ENCODE assay signal across 1 cellular context in genomic region chr22:50525104-50525958, GRCh38.
A peak's percentile ranks its signal among the peaks of the same experiment; 100 is the strongest.
TF ChIP-seq lines count a peak whose summit lies in the region.

Gene SCO2, minus strand, starts transcription at chr22:50525598. Its CDS starts 1,187 bp downstream, at chr22:50524411.

TF ChIP-seq in HEK293, 187 proteins besides CTCF, POLR2A, EP300 and RAD21 (continued from another document):
- TF ChIP-seq ZNF26 (tag by site-specific recombination; IDR thresholded peaks at IDR 0.05) = no peak
- no peak for TF ChIP-seq PRDM6 (tag by site-specific recombination; IDR thresholded peaks at IDR 0.05)
- no peak for TF ChIP-seq ZNF133 (tag by site-specific recombination; IDR thresholded peaks at IDR 0.05)
- peak; percentile 78; the same call in 1 of the 2 replicates for TF ChIP-seq ZNF692 (tag by site-specific recombination; IDR thresholded peaks at IDR 0.05)
- no peak for TF ChIP-seq ZNF560 (tag by site-specific recombination; IDR thresholded peaks at IDR 0.05; ENCODE audit: borderline replicate concordance)
- TF ChIP-seq SCRT1 (tag by site-specific recombination; IDR thresholded peaks at IDR 0.05; ENCODE audit: borderline replicate concordance) = no peak
- TF ChIP-seq GLIS2 (tag by site-specific recombination; IDR thresholded peaks at IDR 0.05) = peak; percentile 98
- TF ChIP-seq ZNF544 (tag by site-specific recombination; IDR thresholded peaks at IDR 0.05) = no peak
- no peak for TF ChIP-seq ZNF354C (tag by site-specific recombination; IDR thresholded peaks at IDR 0.05; ENCODE audit: borderline replicate concordance, low read depth)
- TF ChIP-seq SP7 (tag by site-specific recombination; IDR thresholded peaks at IDR 0.05) = peak; percentile 74
- TF ChIP-seq ZNF19 (tag by site-specific recombination; IDR thresholded peaks at IDR 0.05; ENCODE audit: low read depth) = no peak
- no peak; the same call in 1 of the 2 replicates for TF ChIP-seq WT1 (tag by site-specific recombination; IDR thresholded peaks at IDR 0.05)
- no peak for TF ChIP-seq ZNF777 (tag by site-specific recombination; IDR thresholded peaks at IDR 0.05; ENCODE audit: borderline replicate concordance)
- peak; percentile 81 for TF ChIP-seq SP2 (tag by site-specific recombination; IDR thresholded peaks at IDR 0.05)
- TF ChIP-seq ZNF157 (tag by site-specific recombination; IDR thresholded peaks at IDR 0.05) = no peak
- TF ChIP-seq ZNF114 (tag by site-specific recombination; IDR thresholded peaks at IDR 0.05) = no peak
- TF ChIP-seq SETDB1 (IDR thresholded peaks at IDR 0.05; ENCODE audit: insufficient read length, low read length) = no peak
- no peak for TF ChIP-seq ZNF140 (tag by site-specific recombination; IDR thresholded peaks at IDR 0.05)
- no peak for TF ChIP-seq ZFP3 (tag by site-specific recombination; IDR thresholded peaks at IDR 0.05; ENCODE audit: low read depth)
- peak; percentile 92 for TF ChIP-seq ZXDB (tag by site-specific recombination; IDR thresholded peaks at IDR 0.05)
- peak; percentile 16; the same call in 1 of the 2 replicates for TF ChIP-seq OSR2 (tag by site-specific recombination; IDR thresholded peaks at IDR 0.05)
- no peak for TF ChIP-seq ZNF391 (tag by site-specific recombination; IDR thresholded peaks at IDR 0.05; ENCODE audit: borderline replicate concordance, low read depth)
- TF ChIP-seq PRDM1 (tag by site-specific recombination; IDR thresholded peaks at IDR 0.05) = no peak
- no peak for TF ChIP-seq ZNF529 (tag by site-specific recombination; IDR thresholded peaks at IDR 0.05; ENCODE audit: insufficient replicate concordance)
- TF ChIP-seq ZNF423 (tag by site-specific recombination; IDR thresholded peaks at IDR 0.05) = peak; percentile 93
- TF ChIP-seq ZFHX2 (tag by site-specific recombination; conservative IDR thresholded peaks at IDR 0.05) = peak; percentile 95
- no peak; the same call in 1 of the 2 replicates for TF ChIP-seq ZBTB44 (tag by site-specific recombination; IDR thresholded peaks at IDR 0.05)
- TF ChIP-seq PRDM2 (tag by site-specific recombination; IDR thresholded peaks at IDR 0.05; ENCODE audit: borderline replicate concordance) = no peak
- TF ChIP-seq ZNF629 (tag by site-specific recombination; IDR thresholded peaks at IDR 0.05) = peak; percentile 67
- no peak for TF ChIP-seq ZNF518A (tag by site-specific recombination; conservative IDR thresholded peaks at IDR 0.05; ENCODE audit: low read depth)
